Comparison of ENCODE assay signal across 8 cellular contexts in genomic region chr6:31272431-31272830, GRCh38. TPM values are rescaled to one million over a fixed set of nuclear protein-coding genes. Genes with fewer than 3 reads are reported as not detected.
DNase-seq lines count a peak whose midpoint lies in the region; ATAC-seq, FAIRE-seq and TF ChIP-seq lines count a peak whose summit lies in the region.

No MANE protein-coding gene starts in this region.

- peaks cover 6 to 32% (median 12%) of the 10 kb centered on the region in 4 donors for H3K36me3 ChIP-seq in stomach

- peak overlapping the region; percentile 35 for H3K27ac ChIP-seq in adipose tissue (ENCODE audit: low read depth, low read length)
- H3K27ac ChIP-seq in stomach: peak overlapping the region; percentile 86 to 99 (median 98)

- H3K27me3 ChIP-seq in stomach: no peaks in the 10 kb centered on the region

- WGBS in adipose tissue, 3 donors: 5 to 7% (median 6%) methylated on average over 3 to 4 of the region's 4 CpGs
- 3 to 14% (median 6%) methylated on average over 4 of the region's 4 CpGs for WGBS in stomach, 5 donors

- FAIRE-seq in GM12892 (lab: Jason Lieb, UNC): no peak

- peaks cover 0 to 19% (median 8%) of the 10 kb centered on the region in 4 donors for H3K4me1 ChIP-seq in stomach

- peak; percentile 11 for ATAC-seq in HG02798 (IDR thresholded peaks at IDR 0.05; ENCODE audit: poor library complexity, unreplicated experiment)
- ATAC-seq in HG03280 (IDR thresholded peaks at IDR 0.05; ENCODE audit: unreplicated experiment): no peak

- TF ChIP-seq EP300 in stomach (IDR thresholded peaks at IDR 0.05): no peak

- no peak for TF ChIP-seq CTCF in stomach (IDR thresholded peaks at IDR 0.05)

- H3K4me3 ChIP-seq in stomach: peak overlapping the region; percentile 44 to 78 (median 66)

- intact Hi-C loops in stomach (cut with DNase I; ENCODE audit: low total_unique reads): no loop called here

- DNase-seq in CD1c-positive myeloid dendritic cell (ENCODE audit: extremely low spot score) (peak; percentile 37), inferior parietal cortex (ENCODE audit: extremely low spot score) (peak; percentile 8), stomach (no peak), GM12892 (ENCODE audit: insufficient read length) (no peak), SHP77 treated with DMSO at 0.1 percent for 48 hours (lab: John Stamatoyannopoulos, UW) (no peak)

- H3K9me3 ChIP-seq in stomach: no peaks in the 10 kb centered on the region

- TF ChIP-seq POLR2A in stomach (IDR thresholded peaks at IDR 0.05) (no peak), GM12892 (IDR thresholded peaks at IDR 0.05; ENCODE audit: low read depth, low read length) (no peak)

RNA-seq across cellular contexts. Expression of gene HLA-C, which starts 0.5 kb away (rescaled TPM):
- 100 to 1,000 TPM; 119 to 485 (median 257) TPM for polyA plus RNA-seq in adipose tissue
- total RNA-seq in stomach: 100 to 1,000 TPM; 170 to 500 (median 237) TPM
- 100 to 1,000 TPM in 2 of 3 donors, 10 to 100 TPM in 1; 92.7 to 295 (median 133) TPM for polyA plus RNA-seq in stomach
- 671 TPM for polyA plus RNA-seq in GM12892 (2012; ENCODE audit: missing spikeins)

Comparison
In these comparisons a context has a peak if more than half of its experiments do, and no peak if none do; other contexts are left out.
1. DNase-seq: peak in CD1c-positive myeloid dendritic cell (single experiment) and inferior parietal cortex (single experiment); none in stomach (single experiment), GM12892 (single experiment) and SHP77 treated with DMSO at 0.1 percent for 48 hours (single experiment).